ENCODE assay signal across 1 cellular context in the genomic region with DNA sequence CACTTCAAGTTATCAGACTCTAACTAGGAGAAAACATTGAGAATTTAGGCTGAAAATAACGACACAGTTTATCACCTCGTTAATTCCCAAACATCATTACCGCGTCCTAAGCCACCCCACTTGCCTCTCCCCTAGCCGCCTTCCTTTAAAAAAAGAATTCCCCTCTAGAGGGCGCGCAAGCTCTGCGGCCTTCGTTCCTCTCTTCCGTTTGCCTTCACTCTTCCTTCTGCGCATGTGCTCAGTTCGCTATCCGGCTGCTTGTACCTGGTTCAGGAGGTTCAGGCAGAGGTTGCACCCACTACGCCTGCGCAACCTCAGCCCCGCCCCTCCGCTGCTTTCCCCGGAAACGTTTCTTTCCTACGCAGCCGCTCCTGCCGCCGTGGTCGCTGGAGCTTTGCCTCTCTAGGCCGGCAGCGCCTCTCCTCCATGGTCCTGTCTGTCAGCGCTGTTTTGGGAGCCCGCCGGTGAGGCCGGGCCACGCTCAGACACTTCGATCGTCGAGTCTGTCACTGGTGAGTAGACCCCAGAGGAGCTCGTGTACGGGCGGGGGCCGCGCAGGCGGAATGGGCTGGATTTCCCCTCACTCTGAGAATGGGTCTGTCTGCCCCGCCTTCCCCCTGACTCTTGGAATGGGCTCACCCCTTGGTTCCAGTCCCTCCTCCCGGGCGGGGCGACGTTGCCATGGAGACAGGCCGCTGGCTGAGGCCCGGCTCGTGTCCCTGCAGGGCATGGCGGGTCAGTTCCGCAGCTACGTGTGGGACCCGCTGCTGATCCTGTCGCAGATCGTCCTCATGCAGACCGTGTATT.
TF ChIP-seq lines count a peak whose summit lies in the region.

Gene SYS1 (plus strand): TSS at position 353 of the 807 bp plus-strand sequence. CDS start 376 bp downstream, at position 729.

TF ChIP-seq in GM12878, 131 proteins besides CTCF, POLR2A, EP300 and RAD21 (continued from another document):
- peak; percentile 95 for TF ChIP-seq CHD1 (IDR thresholded peaks at IDR 0.05; ENCODE audit: low read depth, low read length)
- 0 out of 2 replicates have a peak, but pooled peaks have one; percentile 36 for TF ChIP-seq ZNF24 (IDR thresholded peaks at IDR 0.05)
- no peak for TF ChIP-seq BRCA1 (IDR thresholded peaks at IDR 0.05; ENCODE audit: low read depth, low read length)
- TF ChIP-seq REST (IDR thresholded peaks at IDR 0.05; ENCODE audit: low read depth, low read length) = no peak
- peak; percentile 97 for TF ChIP-seq KLF5 (IDR thresholded peaks at IDR 0.05; ENCODE audit: partially characterized antibody)
- no peak for TF ChIP-seq WRNIP1 (IDR thresholded peaks at IDR 0.05; ENCODE audit: borderline replicate concordance, low read depth, low read length)
- TF ChIP-seq NR2C1 (IDR thresholded peaks at IDR 0.05) = peak; percentile 94
TF ChIP-seq in GM12878: peak in this region for 63.
